In genomic region chr1:30911061-30911954, GRCh38 we compare ENCODE assay signal across 8 cellular contexts. TPM values are rescaled to one million over a fixed set of nuclear protein-coding genes. Genes with fewer than 3 reads are reported as not detected.
DNase-seq lines count a peak whose midpoint lies in the region; ATAC-seq and TF ChIP-seq lines count a peak whose summit lies in the region.

No MANE protein-coding gene starts in this region.

- peak; percentile 92 for TF ChIP-seq CTCF in AG09319 (IDR thresholded peaks at IDR 0.05; ENCODE audit: low read depth, low read length)
- peak; percentile 80 for TF ChIP-seq CTCF in GM20000 (IDR thresholded peaks at IDR 0.05; ENCODE audit: extremely low read depth, missing control alignments)
- peak; percentile 87 for TF ChIP-seq CTCF in WI38 (IDR thresholded peaks at IDR 0.05; ENCODE audit: low read depth, low read length)
- peak; percentile 89 for TF ChIP-seq CTCF in coronary artery (IDR thresholded peaks at IDR 0.05)

- H3K4me3 ChIP-seq in WI38 (ENCODE audit: low read depth, low read length) (no peak overlapping the region), coronary artery (no peak overlapping the region)

- H3K27ac ChIP-seq in coronary artery, result no peak overlapping the region

- intact Hi-C loops in left colon (cut with DNase I, micrococcal nuclease), result loop anchor here (5.0 to 10.0 kb wide), 3 partner anchors 109 to 187 kb away; partner anchors contain the start of gene MATN1 (in 1 of the 2)

- peak; percentile 68 for DNase-seq in AG09319 (ENCODE audit: extremely low read depth, low read depth)
- DNase-seq in GM20000 (ENCODE audit: low spot score), result peak; percentile 84
- DNase-seq in NCI-H2196 (lab: John Stamatoyannopoulos, UW; ENCODE audit: unreplicated experiment), result peak; percentile 80
- no peak for DNase-seq in coronary artery (ENCODE audit: low spot score)
- DNase-seq in left colon, result peak; percentile 85 to 96
- DNase-seq in stimulated activated CD4-positive, alpha-beta T cell treated with anti-CD3 and anti-CD28 coated beads, Interleukin-2, amount 100 ng/mL, for 4 hours (ENCODE audit: low read depth), result peak; percentile 30

- ATAC-seq in left colon (peak; percentile 82), GM21390 (IDR thresholded peaks at IDR 0.05; ENCODE audit: unreplicated experiment) (no peak)

RNA-seq across cellular contexts. Expression of gene SDC3, which starts 2.8 kb away (rescaled TPM):
- 10 to 100 TPM in 1 of 2 donors, 1 to 10 TPM in 1; 6.5 to 18.0 TPM for total RNA-seq in left colon
